Comparison of ENCODE assay signal across 1 cellular context in the genomic region with DNA sequence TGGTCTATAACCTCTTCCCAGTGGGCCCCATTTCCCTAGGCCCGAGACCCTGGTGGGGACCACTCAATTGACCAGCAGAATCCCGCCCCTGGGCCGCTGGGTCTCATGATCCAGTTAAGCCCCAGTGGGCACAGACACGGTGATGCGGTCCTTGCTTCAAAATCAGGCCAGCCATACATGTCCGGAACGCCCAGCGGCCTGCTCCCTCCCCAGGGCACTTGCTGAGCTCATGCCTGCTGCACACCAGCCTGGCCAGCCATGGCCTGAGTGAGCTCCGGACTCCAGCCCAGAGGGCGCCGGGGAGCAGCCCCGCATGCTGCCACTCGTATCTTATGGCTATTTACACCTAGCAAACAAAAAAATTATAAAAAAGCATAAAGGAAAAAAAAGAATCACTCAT.
TF ChIP-seq lines count a peak whose summit lies in the region.

No MANE protein-coding gene starts in this region.

TF ChIP-seq in HepG2, 621 proteins besides CTCF, POLR2A, EP300 and RAD21:
- no peak for TF ChIP-seq SOX5 (CRISPR knock-in tag; IDR thresholded peaks at IDR 0.05; ENCODE audit: borderline replicate concordance)
- no peak for TF ChIP-seq SAP130 (CRISPR knock-in tag; IDR thresholded peaks at IDR 0.05; ENCODE audit: low read depth)
- TF ChIP-seq, protein P1, sequence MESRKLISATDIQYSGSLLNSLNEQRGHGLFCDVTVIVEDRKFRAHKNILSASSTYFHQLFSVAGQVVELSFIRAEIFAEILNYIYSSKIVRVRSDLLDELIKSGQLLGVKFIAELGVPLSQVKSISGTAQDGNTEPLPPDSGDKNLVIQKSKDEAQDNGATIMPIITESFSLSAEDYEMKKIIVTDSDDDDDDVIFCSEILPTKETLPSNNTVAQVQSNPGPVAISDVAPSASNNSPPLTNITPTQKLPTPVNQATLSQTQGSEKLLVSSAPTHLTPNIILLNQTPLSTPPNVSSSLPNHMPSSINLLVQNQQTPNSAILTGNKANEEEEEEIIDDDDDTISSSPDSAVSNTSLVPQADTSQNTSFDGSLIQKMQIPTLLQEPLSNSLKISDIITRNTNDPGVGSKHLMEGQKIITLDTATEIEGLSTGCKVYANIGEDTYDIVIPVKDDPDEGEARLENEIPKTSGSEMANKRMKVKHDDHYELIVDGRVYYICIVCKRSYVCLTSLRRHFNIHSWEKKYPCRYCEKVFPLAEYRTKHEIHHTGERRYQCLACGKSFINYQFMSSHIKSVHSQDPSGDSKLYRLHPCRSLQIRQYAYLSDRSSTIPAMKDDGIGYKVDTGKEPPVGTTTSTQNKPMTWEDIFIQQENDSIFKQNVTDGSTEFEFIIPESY (CRISPR knock-in tag; IDR thresholded peaks at IDR 0.05) = peak; percentile 66; the same call in 1 of the 2 replicates
- TF ChIP-seq STAG1 (CRISPR knock-in tag; IDR thresholded peaks at IDR 0.05) = peak; percentile 24; the same call in 1 of the 2 replicates
- peak; percentile 23; the same call in 1 of the 2 replicates for TF ChIP-seq ZNF768 (CRISPR knock-in tag; IDR thresholded peaks at IDR 0.05)
- peak; percentile 39 for TF ChIP-seq ZNF687 (CRISPR knock-in tag; IDR thresholded peaks at IDR 0.05)
- no peak for TF ChIP-seq GATA4 (IDR thresholded peaks at IDR 0.05; ENCODE audit: borderline replicate concordance, low read depth)
